Comparison of ENCODE assay signal across 1 cellular context in genomic region chr2:97995734-97996624, GRCh38.
TF ChIP-seq lines count a peak whose summit lies in the region.

Gene TMEM131, minus strand, starts transcription at chr2:97995948. Its CDS starts 286 bp downstream, at chr2:97995662.

TF ChIP-seq in HepG2, 621 proteins besides CTCF, POLR2A, EP300 and RAD21 (continued from another document and continues in another):
- TF ChIP-seq ZFP90 (CRISPR knock-in tag; IDR thresholded peaks at IDR 0.05; ENCODE audit: borderline replicate concordance) (peak; percentile 86; the same call in 1 of the 2 replicates), FOXA1 (IDR thresholded peaks at IDR 0.05) (no peak), FOXA1 (CRISPR knock-in tag; IDR thresholded peaks at IDR 0.05) (no peak; the same call in 1 of the 2 replicates), SRSF4 (IDR thresholded peaks at IDR 0.05; ENCODE audit: low read depth, low read length, poor library complexity, severe bottlenecking) (no peak), SIX1 (CRISPR knock-in tag; IDR thresholded peaks at IDR 0.05; ENCODE audit: borderline replicate concordance) (no peak), ZNF234 (CRISPR knock-in tag; conservative IDR thresholded peaks at IDR 0.05) (no peak), DNMT3B (CRISPR knock-in tag; conservative IDR thresholded peaks at IDR 0.05) (no peak), GTF3A (CRISPR knock-in tag; conservative IDR thresholded peaks at IDR 0.05) (no peak; the same call in 1 of the 2 replicates), PAX8 (CRISPR knock-in tag; IDR thresholded peaks at IDR 0.05; ENCODE audit: borderline replicate concordance) (peak; percentile 93; the same call in 1 of the 2 replicates), ZNF616 (CRISPR knock-in tag; IDR thresholded peaks at IDR 0.05; ENCODE audit: low read depth) (peak; percentile 83; the same call in 1 of the 2 replicates), ZNF776 (CRISPR knock-in tag; IDR thresholded peaks at IDR 0.05) (peak; percentile 96), RXRA (CRISPR knock-in tag; IDR thresholded peaks at IDR 0.05) (peak; percentile 91), ASH2L (IDR thresholded peaks at IDR 0.05; ENCODE audit: insufficient read length, low read depth, low read length) (peak; percentile 98), NFKBIZ (CRISPR knock-in tag; IDR thresholded peaks at IDR 0.05) (peak; percentile 52; the same call in 1 of the 2 replicates), HIC2 (CRISPR knock-in tag; IDR thresholded peaks at IDR 0.05; ENCODE audit: low read depth) (peak; percentile 46; the same call in 1 of the 2 replicates), NFE2 (CRISPR knock-in tag; IDR thresholded peaks at IDR 0.05) (no peak), ZNF232 (CRISPR knock-in tag; IDR thresholded peaks at IDR 0.05; ENCODE audit: borderline replicate concordance) (peak; percentile 58; the same call in 1 of the 2 replicates), STAG1 (CRISPR knock-in tag; IDR thresholded peaks at IDR 0.05) (peak; percentile 22), PRDM15 (CRISPR knock-in tag; IDR thresholded peaks at IDR 0.05) (peak; percentile 73), ZNF34 (CRISPR knock-in tag; IDR thresholded peaks at IDR 0.05; ENCODE audit: borderline replicate concordance) (peak; percentile 65; the same call in 1 of the 2 replicates), ZBTB42 (CRISPR knock-in tag; IDR thresholded peaks at IDR 0.05) (no peak; the same call in 1 of the 2 replicates), TP53 (CRISPR knock-in tag; conservative IDR thresholded peaks at IDR 0.05) (peak; percentile 56; the same call in 1 of the 2 replicates), KLF9 (CRISPR knock-in tag; IDR thresholded peaks at IDR 0.05; ENCODE audit: low read depth) (peak; percentile 79; the same call in 1 of the 2 replicates), REL (CRISPR knock-in tag; conservative IDR thresholded peaks at IDR 0.05) (no peak), ZNF180 (CRISPR knock-in tag; IDR thresholded peaks at IDR 0.05; ENCODE audit: borderline replicate concordance, low read depth) (no peak), SNRNP70 (IDR thresholded peaks at IDR 0.05; ENCODE audit: low read depth, low read length) (no peak), ZNF512B (CRISPR knock-in tag; IDR thresholded peaks at IDR 0.05; ENCODE audit: borderline replicate concordance) (0 out of 2 replicates have a peak, but pooled peaks have one; percentile 67), PRPF4 (IDR thresholded peaks at IDR 0.05; ENCODE audit: low read depth, low read length, poor library complexity, severe bottlenecking) (no peak), ATM (IDR thresholded peaks at IDR 0.05; ENCODE audit: borderline replicate concordance) (no peak), HCFC1 (IDR thresholded peaks at IDR 0.05; ENCODE audit: low read depth, low read length) (peak; percentile 80), ZNF790 (CRISPR knock-in tag; IDR thresholded peaks at IDR 0.05; ENCODE audit: borderline replicate concordance) (peak; percentile 87; the same call in 1 of the 2 replicates), SATB2 (CRISPR knock-in tag; IDR thresholded peaks at IDR 0.05) (0 out of 2 replicates have a peak, but pooled peaks have one; percentile 71), ZNF780A (CRISPR knock-in tag; IDR thresholded peaks at IDR 0.05) (0 out of 2 replicates have a peak, but pooled peaks have one; percentile 75), ZNF841 (CRISPR knock-in tag; IDR thresholded peaks at IDR 0.05; ENCODE audit: borderline replicate concordance) (no peak), ESRRA (CRISPR knock-in tag; IDR thresholded peaks at IDR 0.05; ENCODE audit: low read depth) (peak; percentile 65), ZNF629 (CRISPR knock-in tag; conservative IDR thresholded peaks at IDR 0.05) (no peak), ZNF224 (CRISPR knock-in tag; IDR thresholded peaks at IDR 0.05) (peak; percentile 85), STAT5B (CRISPR knock-in tag; IDR thresholded peaks at IDR 0.05) (no peak; the same call in 1 of the 2 replicates), ZNF256 (CRISPR knock-in tag; conservative IDR thresholded peaks at IDR 0.05) (peak; percentile 28; the same call in 1 of the 2 replicates), ZNF460 (CRISPR knock-in tag; IDR thresholded peaks at IDR 0.05; ENCODE audit: borderline replicate concordance) (no peak), NPAS2 (CRISPR knock-in tag; IDR thresholded peaks at IDR 0.05; ENCODE audit: borderline replicate concordance) (no peak), REST (IDR thresholded peaks at IDR 0.05; ENCODE audit: borderline replicate concordance in 1 of 2, low read depth in 1 of 2, low read length in 2 of 2) (peak in 1 of 2 experiments; percentile 52; a peak in 1 of 4 replicates), ZNF430 (CRISPR knock-in tag; IDR thresholded peaks at IDR 0.05) (peak; percentile 59; the same call in 1 of the 2 replicates), REPIN1 (CRISPR knock-in tag; IDR thresholded peaks at IDR 0.05; ENCODE audit: borderline replicate concordance, low read depth) (peak; percentile 73), KDM2A (CRISPR knock-in tag; IDR thresholded peaks at IDR 0.05; ENCODE audit: borderline replicate concordance, low read depth) (peak; percentile 98)
- TF ChIP-seq, protein P1, sequence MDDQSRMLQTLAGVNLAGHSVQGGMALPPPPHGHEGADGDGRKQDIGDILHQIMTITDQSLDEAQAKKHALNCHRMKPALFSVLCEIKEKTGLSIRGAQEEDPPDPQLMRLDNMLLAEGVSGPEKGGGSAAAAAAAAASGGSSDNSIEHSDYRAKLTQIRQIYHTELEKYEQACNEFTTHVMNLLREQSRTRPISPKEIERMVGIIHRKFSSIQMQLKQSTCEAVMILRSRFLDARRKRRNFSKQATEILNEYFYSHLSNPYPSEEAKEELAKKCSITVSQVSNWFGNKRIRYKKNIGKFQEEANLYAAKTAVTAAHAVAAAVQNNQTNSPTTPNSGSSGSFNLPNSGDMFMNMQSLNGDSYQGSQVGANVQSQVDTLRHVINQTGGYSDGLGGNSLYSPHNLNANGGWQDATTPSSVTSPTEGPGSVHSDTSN (CRISPR knock-in tag; IDR thresholded peaks at IDR 0.05; ENCODE audit: borderline replicate concordance) = no peak
- TF ChIP-seq, protein P2, sequence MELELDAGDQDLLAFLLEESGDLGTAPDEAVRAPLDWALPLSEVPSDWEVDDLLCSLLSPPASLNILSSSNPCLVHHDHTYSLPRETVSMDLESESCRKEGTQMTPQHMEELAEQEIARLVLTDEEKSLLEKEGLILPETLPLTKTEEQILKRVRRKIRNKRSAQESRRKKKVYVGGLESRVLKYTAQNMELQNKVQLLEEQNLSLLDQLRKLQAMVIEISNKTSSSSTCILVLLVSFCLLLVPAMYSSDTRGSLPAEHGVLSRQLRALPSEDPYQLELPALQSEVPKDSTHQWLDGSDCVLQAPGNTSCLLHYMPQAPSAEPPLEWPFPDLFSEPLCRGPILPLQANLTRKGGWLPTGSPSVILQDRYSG (CRISPR knock-in tag; IDR thresholded peaks at IDR 0.05) = peak; percentile 15; the same call in 1 of the 2 replicates
- TF ChIP-seq, protein P3, sequence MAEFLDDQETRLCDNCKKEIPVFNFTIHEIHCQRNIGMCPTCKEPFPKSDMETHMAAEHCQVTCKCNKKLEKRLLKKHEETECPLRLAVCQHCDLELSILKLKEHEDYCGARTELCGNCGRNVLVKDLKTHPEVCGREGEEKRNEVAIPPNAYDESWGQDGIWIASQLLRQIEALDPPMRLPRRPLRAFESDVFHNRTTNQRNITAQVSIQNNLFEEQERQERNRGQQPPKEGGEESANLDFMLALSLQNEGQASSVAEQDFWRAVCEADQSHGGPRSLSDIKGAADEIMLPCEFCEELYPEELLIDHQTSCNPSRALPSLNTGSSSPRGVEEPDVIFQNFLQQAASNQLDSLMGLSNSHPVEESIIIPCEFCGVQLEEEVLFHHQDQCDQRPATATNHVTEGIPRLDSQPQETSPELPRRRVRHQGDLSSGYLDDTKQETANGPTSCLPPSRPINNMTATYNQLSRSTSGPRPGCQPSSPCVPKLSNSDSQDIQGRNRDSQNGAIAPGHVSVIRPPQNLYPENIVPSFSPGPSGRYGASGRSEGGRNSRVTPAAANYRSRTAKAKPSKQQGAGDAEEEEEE (CRISPR knock-in tag; IDR thresholded peaks at IDR 0.05; ENCODE audit: borderline replicate concordance) = 0 out of 2 replicates have a peak, but pooled peaks have one; percentile 7
